Comparison of ENCODE assay signal across 1 cellular context in genomic region chr1:109818351-109819325, GRCh38.
TF ChIP-seq lines count a peak whose summit lies in the region.

No MANE protein-coding gene starts in this region.

TF ChIP-seq in HepG2, 621 proteins besides CTCF, POLR2A, EP300 and RAD21 (continues in another document):
- peak; percentile 20; the same call in 1 of the 2 replicates for TF ChIP-seq ETV5 (CRISPR knock-in tag; IDR thresholded peaks at IDR 0.05; ENCODE audit: borderline replicate concordance)
- no peak for TF ChIP-seq PRDM4 (CRISPR knock-in tag; IDR thresholded peaks at IDR 0.05; ENCODE audit: borderline replicate concordance)
- no peak for TF ChIP-seq CREB1 (IDR thresholded peaks at IDR 0.05)
- no peak for TF ChIP-seq CREB1 (CRISPR knock-in tag; IDR thresholded peaks at IDR 0.05)
- 0 out of 2 replicates have a peak, but pooled peaks have one; percentile 24 for TF ChIP-seq ELF3 (CRISPR knock-in tag; IDR thresholded peaks at IDR 0.05)
- 0 out of 2 replicates have a peak, but pooled peaks have one; percentile 28 for TF ChIP-seq SALL1 (CRISPR knock-in tag; IDR thresholded peaks at IDR 0.05)
- TF ChIP-seq ZNF687 (CRISPR knock-in tag; IDR thresholded peaks at IDR 0.05), result peak; percentile 44
- TF ChIP-seq NR2C2 (CRISPR knock-in tag; IDR thresholded peaks at IDR 0.05; ENCODE audit: borderline replicate concordance), result 0 out of 2 replicates have a peak, but pooled peaks have one; percentile 48
- 0 out of 2 replicates have a peak, but pooled peaks have one; percentile 23 for TF ChIP-seq ZSCAN25 (CRISPR knock-in tag; IDR thresholded peaks at IDR 0.05)
- no peak for TF ChIP-seq ZNF839 (CRISPR knock-in tag; IDR thresholded peaks at IDR 0.05; ENCODE audit: borderline replicate concordance)
- TF ChIP-seq BCL6 (CRISPR knock-in tag; IDR thresholded peaks at IDR 0.05), result 0 out of 2 replicates have a peak, but pooled peaks have one; percentile 27
- peak in 1 of 2 experiments; percentile 56; a peak in 2 of 4 replicates for TF ChIP-seq NR2F1 (CRISPR knock-in tag; IDR thresholded peaks at IDR 0.05)
- no peak for TF ChIP-seq SMARCC2 (IDR thresholded peaks at IDR 0.05)
- no peak for TF ChIP-seq SOX13 (IDR thresholded peaks at IDR 0.05)
- TF ChIP-seq SOX13 (CRISPR knock-in tag; conservative IDR thresholded peaks at IDR 0.05 in 1 of 2, IDR thresholded peaks at IDR 0.05 in 1 of 2), result no peak
- TF ChIP-seq FOXM1 (CRISPR knock-in tag; IDR thresholded peaks at IDR 0.05), result no peak
- no peak for TF ChIP-seq HINFP (CRISPR knock-in tag; IDR thresholded peaks at IDR 0.05; ENCODE audit: low read depth)
- peak; percentile 57; the same call in 1 of the 2 replicates for TF ChIP-seq NR2F6 (IDR thresholded peaks at IDR 0.05)
- TF ChIP-seq NR2F6 (CRISPR knock-in tag; IDR thresholded peaks at IDR 0.05), result peak; percentile 81
- TF ChIP-seq NFYB (CRISPR knock-in tag; IDR thresholded peaks at IDR 0.05), result no peak
- 0 out of 2 replicates have a peak, but pooled peaks have one; percentile 58 for TF ChIP-seq RBAK (CRISPR knock-in tag; IDR thresholded peaks at IDR 0.05)
- 0 out of 2 replicates have a peak, but pooled peaks have one; percentile 18 for TF ChIP-seq ARID5B (CRISPR knock-in tag; IDR thresholded peaks at IDR 0.05)
- TF ChIP-seq ZNF407 (CRISPR knock-in tag; IDR thresholded peaks at IDR 0.05; ENCODE audit: not compliant biosample characterization), result no peak
- TF ChIP-seq RXRA (CRISPR knock-in tag; IDR thresholded peaks at IDR 0.05), result no peak
- TF ChIP-seq ZNF749 (CRISPR knock-in tag; IDR thresholded peaks at IDR 0.05; ENCODE audit: borderline replicate concordance), result no peak
- TF ChIP-seq TRIM22 (IDR thresholded peaks at IDR 0.05), result no peak
- 0 out of 2 replicates have a peak, but pooled peaks have one; percentile 45 for TF ChIP-seq ZNF274 (CRISPR knock-in tag; IDR thresholded peaks at IDR 0.05)
- TF ChIP-seq PRDM10 (CRISPR knock-in tag; IDR thresholded peaks at IDR 0.05; ENCODE audit: low read depth), result peak; percentile 80
